8 cellular contexts compared by ENCODE assay signal in the genomic region with DNA sequence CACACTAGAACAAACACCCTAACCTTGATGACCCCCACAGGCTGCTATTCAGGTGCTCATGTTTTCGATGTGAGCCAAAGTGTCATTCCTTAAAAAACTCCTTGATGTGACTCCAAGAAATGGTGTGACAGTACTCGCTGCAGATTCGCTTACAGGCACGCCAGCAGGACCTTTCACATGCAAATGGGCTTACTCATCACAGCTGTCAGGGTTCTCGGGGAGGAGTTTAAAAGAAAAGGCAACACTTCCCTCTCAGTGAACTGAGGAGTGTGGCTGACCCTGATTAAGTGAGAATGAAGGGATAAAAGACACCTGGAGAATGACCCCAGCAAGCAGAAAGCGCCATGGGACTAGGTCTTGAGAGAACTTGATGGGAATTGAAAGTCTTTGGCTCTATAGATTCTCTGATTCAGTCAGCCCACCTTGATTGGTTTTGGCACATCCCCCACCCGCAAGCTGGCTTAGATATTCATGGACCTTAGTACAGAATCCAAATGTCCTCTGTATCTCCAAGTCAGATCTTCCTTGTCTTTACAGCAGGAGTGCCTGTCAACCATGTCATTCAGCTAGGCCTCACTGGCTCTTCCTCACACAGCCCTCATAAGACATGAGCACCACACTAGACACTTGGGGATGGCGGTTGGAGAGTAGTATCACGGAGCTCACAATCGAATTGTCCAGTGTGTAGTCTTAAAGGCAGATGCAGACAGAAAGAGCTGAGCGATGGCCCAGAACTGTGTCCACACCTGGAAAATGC.
DNase-seq lines count a peak whose midpoint lies in the region; ATAC-seq lines count a peak whose summit lies in the region.

No MANE protein-coding gene starts in this region.

- no peak overlapping the region for H3K4me2 ChIP-seq in mesendoderm (ENCODE audit: low read length)

- H3K27me3 ChIP-seq in mesendoderm (ENCODE audit: insufficient read depth, low read length, poor library complexity) = no peaks in the 10 kb centered on the region

- H3K56ac ChIP-seq in mesendoderm (ENCODE audit: low read length) = no peak overlapping the region

- DNase-seq in mesendoderm (peak; percentile 92), SIG-M5 (lab: John Stamatoyannopoulos, UW) (no peak), NCI-H1694 (lab: John Stamatoyannopoulos, UW) (no peak), HuH-7.5 (ENCODE audit: low spot score) (no peak)

- H3K9ac ChIP-seq in mesendoderm (ENCODE audit: low read length) = peak overlapping the region; percentile 29

- peaks cover 1% of the 10 kb centered on the region for H3K79me1 ChIP-seq in mesendoderm (ENCODE audit: low read length)

- H3K4me3 ChIP-seq in GM08714 (ENCODE audit: low read length) = peak overlapping the region; percentile 38; the same call in 1 of the 2 replicates
- H3K4me3 ChIP-seq in mesendoderm (ENCODE audit: low read length) = no peak overlapping the region

- H3K23ac ChIP-seq in mesendoderm (ENCODE audit: low read length) = peak overlapping the region; percentile 80

- ATAC-seq in HG02610 (IDR thresholded peaks at IDR 0.05; ENCODE audit: unreplicated experiment) (peak; percentile 64), GM18858 (IDR thresholded peaks at IDR 0.05; ENCODE audit: unreplicated experiment) (no peak)
- ATAC-seq in activated T-helper 17 cell treated with anti-CD3 and anti-CD28 coated beads, Interleukin-2, amount 50 U/mL, for 72 hours (replicated peaks) = no peak

- peak overlapping the region; percentile 70 for H3K27ac Mint-ChIP-seq in activated T-helper 17 cell treated with anti-CD3 and anti-CD28 coated beads, Interleukin-2, amount 50 U/mL, for 72 hours

- H4K5ac ChIP-seq in mesendoderm (ENCODE audit: low read length) = no peak overlapping the region

- no peak overlapping the region for H2BK120ac ChIP-seq in mesendoderm (ENCODE audit: low read depth, low read length)

- H3K18ac ChIP-seq in mesendoderm (ENCODE audit: low read length) = no peak overlapping the region

- H3K4me3 Mint-ChIP-seq in activated T-helper 17 cell treated with anti-CD3 and anti-CD28 coated beads, Interleukin-2, amount 50 U/mL, for 72 hours = no peak overlapping the region

- no peaks in the 10 kb centered on the region for H3K79me2 ChIP-seq in mesendoderm (ENCODE audit: control insufficient read depth, insufficient read depth, low read length)

- peaks cover 10% of the 10 kb centered on the region for H3K4me1 ChIP-seq in mesendoderm (ENCODE audit: control insufficient read depth, low read depth, low read length)

- H3K36me3 ChIP-seq in mesendoderm (ENCODE audit: control insufficient read depth, insufficient read depth, low read length) = no peaks in the 10 kb centered on the region

- H3K36me3 Mint-ChIP-seq in activated T-helper 17 cell treated with anti-CD3 and anti-CD28 coated beads, Interleukin-2, amount 50 U/mL, for 72 hours (ENCODE audit: low read depth) = peaks cover 24% of the 10 kb centered on the region

- H2BK5ac ChIP-seq in mesendoderm (ENCODE audit: low read length) = no peak overlapping the region

- no peak overlapping the region for H2BK15ac ChIP-seq in mesendoderm (replicated peaks; ENCODE audit: low read depth)

- no CpG with 5 or more reads among the region's 11 CpGs for WGBS in mesendoderm (ENCODE audit: extremely low coverage, insufficient coverage, low lambda C conversion rate)

- peak overlapping the region; percentile 58 for H3K27ac ChIP-seq in mesendoderm (ENCODE audit: low read depth, low read length)

- H3K4me1 Mint-ChIP-seq in activated T-helper 17 cell treated with anti-CD3 and anti-CD28 coated beads, Interleukin-2, amount 50 U/mL, for 72 hours = peaks cover 8% of the 10 kb centered on the region

- H3K27me3 Mint-ChIP-seq in activated T-helper 17 cell treated with anti-CD3 and anti-CD28 coated beads, Interleukin-2, amount 50 U/mL, for 72 hours = no peaks in the 10 kb centered on the region

- no peak overlapping the region for H2AK5ac ChIP-seq in mesendoderm (ENCODE audit: low read length)

- H4K8ac ChIP-seq in mesendoderm (ENCODE audit: low read depth, low read length) = no peak overlapping the region

- no peak overlapping the region for H3K4ac ChIP-seq in mesendoderm (ENCODE audit: low read depth, low read length)

- H3K9me3 Mint-ChIP-seq in activated T-helper 17 cell treated with anti-CD3 and anti-CD28 coated beads, Interleukin-2, amount 50 U/mL, for 72 hours = no peaks in the 10 kb centered on the region
